Comparison of ENCODE assay signal across 8 cellular contexts in the genomic region with DNA sequence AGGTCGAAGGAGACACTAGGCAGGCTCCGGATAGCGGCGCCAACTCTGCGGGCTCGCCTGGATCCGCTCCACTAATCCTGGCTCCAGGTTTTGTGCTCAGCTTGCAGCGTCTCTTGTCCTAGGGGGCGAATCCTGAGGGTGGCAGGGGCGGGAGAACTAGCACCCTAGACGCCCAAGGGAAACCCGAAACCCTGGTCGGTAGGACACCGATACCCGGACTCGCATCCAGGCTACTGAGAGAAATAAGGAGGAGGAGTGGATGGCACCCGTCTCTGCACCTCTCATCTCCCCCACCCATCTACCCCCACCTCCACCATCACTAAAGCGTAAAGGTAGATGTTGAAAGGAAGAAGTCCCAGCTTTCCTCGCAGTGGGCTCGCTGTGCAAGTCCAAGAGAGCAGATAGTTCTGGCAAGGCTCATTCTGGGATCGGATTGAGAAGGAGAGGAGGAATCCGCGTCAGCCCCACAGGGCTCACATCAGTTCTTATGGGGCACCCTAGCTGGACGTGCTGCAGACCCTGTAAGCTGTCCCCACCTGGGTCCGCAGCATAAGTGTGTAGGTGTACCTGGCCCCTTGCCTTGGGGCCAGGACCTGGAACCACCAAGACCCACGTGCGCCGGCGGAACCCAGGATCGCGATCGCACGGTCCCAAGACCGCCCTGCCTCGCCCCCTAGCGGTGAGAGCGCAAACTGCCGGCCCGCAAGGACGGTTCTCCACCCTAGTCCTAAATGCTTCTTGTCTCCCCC. TPM values are rescaled to one million over a fixed set of nuclear protein-coding genes. Genes with fewer than 3 reads are reported as not detected.
A peak's percentile ranks its signal among the peaks of the same experiment; 100 is the strongest.
DNase-seq lines count a peak whose midpoint lies in the region; ATAC-seq and TF ChIP-seq lines count a peak whose summit lies in the region.

No MANE protein-coding gene starts in this region.

- in situ Hi-C loops in GM13976 (cut with MboI; ENCODE audit: low sequenced_read_pairs, unreplicated experiment) = no loop called here
- in situ Hi-C loops in astrocyte of the spinal cord (cut with HindIII; ENCODE audit: low sequenced_read_pairs) = no loop called here

- TF ChIP-seq CTCF in GM13976 (IDR thresholded peaks at IDR 0.05; ENCODE audit: borderline replicate concordance, control extremely low read depth, extremely low read depth, insufficient read depth, missing control alignments) (peak; percentile 98), astrocyte of the spinal cord (IDR thresholded peaks at IDR 0.05; ENCODE audit: low read depth, low read length) (peak; percentile 98)

- no peak overlapping the region for H3K4me3 ChIP-seq in astrocyte of the spinal cord (ENCODE audit: low read depth, low read length)

- ATAC-seq in GM18868 (IDR thresholded peaks at IDR 0.05; ENCODE audit: unreplicated experiment) = no peak

- DNase-seq in A172 (ENCODE audit: low spot score) (peak; percentile 31), GM13976 (ENCODE audit: low spot score) (peak; percentile 86), NCI-H1048 (lab: John Stamatoyannopoulos, UW) (peak; percentile 19), T-helper 9 cell (peak; percentile 80), astrocyte of the spinal cord (ENCODE audit: low read depth, low spot score) (peak; percentile 50), iPS-NIHi11 (ENCODE audit: low spot score) (peak; percentile 86)
- peak; percentile 84 for DNase-seq in stimulated activated CD4-positive, alpha-beta T cell treated with anti-CD3 and anti-CD28 coated beads, Interleukin-12 subunit alpha, Interleukin-12 subunit beta, amount 100 ng/mL, for 4 hours

RNA-seq across cellular contexts. Expression of gene SLC32A1, which starts 6.9 kb away (rescaled TPM):
- not detected in 2 replicates for total RNA-seq in A172 (2014; rRNA removed; shearing (Covaris generic))

RNA-seq across cellular contexts. Expression of gene ACTR5, which starts 17.1 kb away (rescaled TPM):
- total RNA-seq in A172 (2014; rRNA removed; shearing (Covaris generic)) = 9.4 and 12.0 TPM in 2 replicates

Comparison
In these comparisons a context has a peak if more than half of its experiments do, and no peak if none do; other contexts are left out.
1. DNase-seq: peak in every context shown above with its lines; median percentile 86 in GM13976; 86 in iPS-NIHi11; 84 in stimulated activated CD4-positive, alpha-beta T cell treated with anti-CD3 and anti-CD28 coated beads, Interleukin-12 subunit alpha, Interleukin-12 subunit beta, amount 100 ng/mL, for 4 hours; 80 in T-helper 9 cell; 50 in astrocyte of the spinal cord; 31 in A172; 19 in NCI-H1048.